In genomic region chr1:153357853-153358690, GRCh38 we compare ENCODE assay signal across 9 cellular contexts. TPM values are rescaled to one million over a fixed set of nuclear protein-coding genes. Genes with fewer than 3 reads are reported as not detected.
DNase-seq lines count a peak whose midpoint lies in the region; ATAC-seq, FAIRE-seq and TF ChIP-seq lines count a peak whose summit lies in the region.
"Had no signal": no experiment of that assay in that cellular context is flagged by ENCODE, and none has a peak within 500 bp of the region (broad histone marks: within the 10 kb centered on the region; RNA-seq: fewer than 3 reads in every experiment).

Gene S100A9, plus strand, starts transcription at chr1:153357854. Its CDS starts 430 bp downstream, at chr1:153358284.

- H3K79me2 ChIP-seq in PC-9 (ENCODE audit: low read depth) = peaks cover 25% of the 10 kb centered on the region

- intact Hi-C loops in PC-9 (cut with micrococcal nuclease; ENCODE audit: unreplicated experiment) = loop anchor here (1.0 to 10.0 kb wide), 2 partner anchors 7 to 317 kb away; partner anchors contain the start of genes ILF2 and NPR1

- H3K27me3 Mint-ChIP-seq in activated CD4-positive, alpha-beta memory T cell treated with anti-CD3 and anti-CD28 coated beads, Interleukin-2, amount 10 ng/mL, durations not matched to agents 7 days and 5 days = peaks cover 2% of the 10 kb centered on the region

- peak within 1 kb of the TSS; percentile 98 for H3K27ac ChIP-seq in PC-9

- H3K36me3 ChIP-seq in PC-9 (ENCODE audit: low read depth) = peaks cover 19% of the 10 kb centered on the region

- no peak for TF ChIP-seq CTCF in PC-9 (conservative IDR thresholded peaks at IDR 0.05)

- peaks cover 62% of the 10 kb centered on the region for H3K4me1 ChIP-seq in PC-9 (replicated peaks; ENCODE audit: insufficient read depth)

- POLR2A ChIA-PET in PC-9 (lab: Charles Lee; ENCODE audit: unreplicated experiment) = no interaction called here
- POLR2A ChIA-PET in activated CD4-positive, alpha-beta memory T cell treated with anti-CD3 and anti-CD28 coated beads, Interleukin-2, amount 10 ng/mL, durations not matched to agents 7 days and 5 days (lab: Charles Lee) = no interaction called here

- no peaks in the 10 kb centered on the region for H3K27me3 ChIP-seq in PC-9 (ENCODE audit: insufficient read depth, low read depth)

- H3K36me3 Mint-ChIP-seq in activated CD4-positive, alpha-beta memory T cell treated with anti-CD3 and anti-CD28 coated beads, Interleukin-2, amount 10 ng/mL, durations not matched to agents 7 days and 5 days (ENCODE audit: low read depth) = no peaks in the 10 kb centered on the region

- TSS peak; percentile 87 for BruUV-seq in PC-9 (replicated peaks; lab: Mats Ljungman, UMichigan)

- H3K4me3 Mint-ChIP-seq in activated CD4-positive, alpha-beta memory T cell treated with anti-CD3 and anti-CD28 coated beads, Interleukin-2, amount 10 ng/mL, durations not matched to agents 7 days and 5 days = no peak within 1 kb of the TSS

- H3K4me1 Mint-ChIP-seq in activated CD4-positive, alpha-beta memory T cell treated with anti-CD3 and anti-CD28 coated beads, Interleukin-2, amount 10 ng/mL, durations not matched to agents 7 days and 5 days = peaks cover 10% of the 10 kb centered on the region

- no peaks in the 10 kb centered on the region for H3K9me3 Mint-ChIP-seq in activated CD4-positive, alpha-beta memory T cell treated with anti-CD3 and anti-CD28 coated beads, Interleukin-2, amount 10 ng/mL, durations not matched to agents 7 days and 5 days

- no peak for FAIRE-seq in frontal cortex (lab: Jason Lieb, UNC)

- no peaks in the 10 kb centered on the region for H3K9me2 ChIP-seq in PC-9 (ENCODE audit: insufficient read depth)

- DNase-seq in AML-193 (lab: John Stamatoyannopoulos, UW) (peak; percentile 38 to 47), PC-9 (peak in 1 of 2 experiments; percentile 41), frontal cortex (ENCODE audit: low spot score in 2 of 2) (no peak), occipital lobe (lab: John Stamatoyannopoulos, UW) (no peak), NCI-H446 treated with DMSO at 0.1 percent for 48 hours (lab: John Stamatoyannopoulos, UW) (no peak)
- no peak for DNase-seq in effector CD8-positive, alpha-beta T cell (lab: John Stamatoyannopoulos, UW)
- no peak for DNase-seq in activated CD4-positive, alpha-beta memory T cell treated with anti-CD3 and anti-CD28 coated beads, Interleukin-2, amount 10 ng/mL, durations not matched to agents 7 days and 5 days
- DNase-seq: NCI-H226 had no signal

- H3K9me3 ChIP-seq in PC-9 (ENCODE audit: insufficient read depth, low read depth) = peaks cover 3% of the 10 kb centered on the region; the same call in 1 of the 2 replicates

- H3F3A ChIP-seq in PC-9 (ENCODE audit: insufficient read depth, low read depth) = peaks cover 79% of the 10 kb centered on the region

- CTCF ChIA-PET in PC-9 (lab: Charles Lee) = interaction anchor here (1.2 to 1.3 kb wide), 2 partner anchors 137 to 210 kb away, joined by 4 to 5 read pairs; no protein-coding TSS in a partner anchor
- CTCF ChIA-PET in activated CD4-positive, alpha-beta memory T cell treated with anti-CD3 and anti-CD28 coated beads, Interleukin-2, amount 10 ng/mL, durations not matched to agents 7 days and 5 days (lab: Charles Lee) = interaction anchor here (2.2 kb wide), 1 partner anchor 136 kb away, joined by 16 read pairs; no protein-coding TSS in a partner anchor

- H3K27ac Mint-ChIP-seq in activated CD4-positive, alpha-beta memory T cell treated with anti-CD3 and anti-CD28 coated beads, Interleukin-2, amount 10 ng/mL, durations not matched to agents 7 days and 5 days = no peak within 1 kb of the TSS

- no peaks in the 10 kb centered on the region for H4K20me1 ChIP-seq in PC-9 (ENCODE audit: insufficient read depth)

- H3K4me2 ChIP-seq in PC-9 = peak within 1 kb of the TSS; percentile 97

- ATAC-seq in HG03045 (IDR thresholded peaks at IDR 0.05; ENCODE audit: unreplicated experiment) = no peak

- H2AFZ ChIP-seq in PC-9 = no peak within 1 kb of the TSS

- H3K4me3 ChIP-seq in PC-9 = peak within 1 kb of the TSS; percentile 93

RNA-seq across cellular contexts. Expression of gene S100A9, which starts in this region (rescaled TPM):
- total RNA-seq in PC-9 (2021) = 2.1 and 4.3 TPM in 2 replicates
- 28.9 TPM for total RNA-seq in frontal cortex
- total RNA-seq in occipital lobe = 26.5 TPM
- under 1 TPM in 1 of 2 experiments, not detected in 1; 0.55 TPM for total RNA-seq in activated CD4-positive, alpha-beta memory T cell treated with anti-CD3 and anti-CD28 coated beads, Interleukin-2, amount 10 ng/mL, durations not matched to agents 7 days and 5 days

Comparison
In these comparisons a context has a peak if more than half of its experiments do, and no peak if none do; other contexts are left out.
1. DNase-seq: peak in AML-193 (2 of 2); none in frontal cortex (0 of 2), occipital lobe (single experiment), NCI-H446 treated with DMSO at 0.1 percent for 48 hours (single experiment), effector CD8-positive, alpha-beta T cell (single experiment) and activated CD4-positive, alpha-beta memory T cell treated with anti-CD3 and anti-CD28 coated beads, Interleukin-2, amount 10 ng/mL, durations not matched to agents 7 days and 5 days (single experiment).